Comparison of ENCODE assay signal across 1 cellular context in genomic region chr11:78417888-78418583, GRCh38.
TF ChIP-seq lines count a peak whose summit lies in the region.

No MANE protein-coding gene starts in this region.

TF ChIP-seq in HepG2, 621 proteins besides CTCF, POLR2A, EP300 and RAD21 (continued from another document and continues in another):
- TF ChIP-seq AKNA (CRISPR knock-in tag; IDR thresholded peaks at IDR 0.05; ENCODE audit: borderline replicate concordance) (no peak), ZNF589 (CRISPR knock-in tag; conservative IDR thresholded peaks at IDR 0.05) (0 out of 2 replicates have a peak, but pooled peaks have one; percentile 3), ZFP91 (CRISPR knock-in tag; IDR thresholded peaks at IDR 0.05; ENCODE audit: borderline replicate concordance) (no peak; the same call in 1 of the 2 replicates), HNRNPK (IDR thresholded peaks at IDR 0.05; ENCODE audit: low read depth, low read length, poor library complexity, severe bottlenecking) (peak; percentile 10), TEF (CRISPR knock-in tag; IDR thresholded peaks at IDR 0.05) (no peak), IRX3 (CRISPR knock-in tag; IDR thresholded peaks at IDR 0.05; ENCODE audit: borderline replicate concordance, low read depth) (no peak), SATB2 (CRISPR knock-in tag; IDR thresholded peaks at IDR 0.05) (no peak), ZNF513 (CRISPR knock-in tag; conservative IDR thresholded peaks at IDR 0.05) (no peak), NFATC3 (CRISPR knock-in tag; IDR thresholded peaks at IDR 0.05) (no peak), ZNF33A (CRISPR knock-in tag; IDR thresholded peaks at IDR 0.05; ENCODE audit: borderline replicate concordance) (no peak), TERF1 (CRISPR knock-in tag; IDR thresholded peaks at IDR 0.05) (no peak), TP53 (CRISPR knock-in tag; conservative IDR thresholded peaks at IDR 0.05) (no peak), ZNF800 (CRISPR knock-in tag; IDR thresholded peaks at IDR 0.05) (no peak; the same call in 1 of the 2 replicates), HES4 (CRISPR knock-in tag; IDR thresholded peaks at IDR 0.05; ENCODE audit: borderline replicate concordance) (peak; percentile 33; the same call in 1 of the 2 replicates), MXD1 (CRISPR knock-in tag; IDR thresholded peaks at IDR 0.05) (no peak), GATAD1 (CRISPR knock-in tag; IDR thresholded peaks at IDR 0.05) (peak; percentile 48; the same call in 1 of the 2 replicates), THRA (CRISPR knock-in tag; IDR thresholded peaks at IDR 0.05; ENCODE audit: borderline replicate concordance) (no peak), ZKSCAN1 (IDR thresholded peaks at IDR 0.05; ENCODE audit: low read length) (peak; percentile 93), ZNF564 (CRISPR knock-in tag; IDR thresholded peaks at IDR 0.05) (peak; percentile 54; the same call in 1 of the 2 replicates), ZNF614 (CRISPR knock-in tag; IDR thresholded peaks at IDR 0.05; ENCODE audit: borderline replicate concordance) (no peak), ZNF710 (CRISPR knock-in tag; IDR thresholded peaks at IDR 0.05; ENCODE audit: borderline replicate concordance) (0 out of 2 replicates have a peak, but pooled peaks have one; percentile 2), ATF3 (CRISPR knock-in tag; IDR thresholded peaks at IDR 0.05) (no peak), FOXK2 (IDR thresholded peaks at IDR 0.05) (no peak), FOXJ3 (CRISPR knock-in tag; IDR thresholded peaks at IDR 0.05; ENCODE audit: borderline replicate concordance) (no peak), SKI (IDR thresholded peaks at IDR 0.05; ENCODE audit: partially characterized antibody) (peak; percentile 74), ISX (CRISPR knock-in tag; conservative IDR thresholded peaks at IDR 0.05) (no peak), ZNF598 (CRISPR knock-in tag; IDR thresholded peaks at IDR 0.05; ENCODE audit: borderline replicate concordance) (peak; percentile 53; the same call in 1 of the 2 replicates), XRCC5 (optimal IDR thresholded peaks at IDR 0.05; ENCODE audit: low read length) (peak; percentile 29), ZNF768 (CRISPR knock-in tag; IDR thresholded peaks at IDR 0.05) (no peak), CEBPZ (IDR thresholded peaks at IDR 0.05; ENCODE audit: low read length) (no peak), HOXD1 (CRISPR knock-in tag; IDR thresholded peaks at IDR 0.05) (no peak), TRIM22 (IDR thresholded peaks at IDR 0.05) (no peak), MTA1 (CRISPR knock-in tag; IDR thresholded peaks at IDR 0.05; ENCODE audit: borderline replicate concordance) (peak; percentile 63; the same call in 1 of the 2 replicates), THYN1 (CRISPR knock-in tag; IDR thresholded peaks at IDR 0.05; ENCODE audit: borderline replicate concordance, low read depth) (no peak), FOXM1 (CRISPR knock-in tag; IDR thresholded peaks at IDR 0.05) (no peak)
